Comparison of ENCODE assay signal across 20 cellular contexts in the genomic region with DNA sequence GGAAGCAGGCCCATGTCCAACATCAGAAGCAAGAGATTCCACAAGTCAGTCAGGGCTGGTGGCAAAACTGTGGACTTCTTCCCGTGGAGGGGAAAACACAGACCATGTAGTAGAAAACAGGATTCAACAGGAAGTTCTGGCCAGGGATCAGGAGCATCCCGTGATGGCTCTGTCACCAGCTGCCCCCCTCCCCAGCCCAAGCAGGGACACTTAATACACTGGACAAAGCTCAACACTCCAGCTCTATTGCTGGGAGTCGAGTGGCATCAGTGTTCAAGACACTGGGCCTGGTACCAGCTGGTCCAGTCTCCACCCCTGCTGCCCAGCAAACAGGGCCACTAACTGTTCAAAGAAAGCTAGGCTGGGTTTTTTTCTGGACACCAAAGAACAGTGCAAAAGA. TPM values are rescaled to one million over a fixed set of nuclear protein-coding genes. Genes with fewer than 3 reads are reported as not detected.
DNase-seq lines count a peak whose midpoint lies in the region; ATAC-seq, FAIRE-seq and TF ChIP-seq lines count a peak whose summit lies in the region.
"Had no signal": no experiment of that assay in that cellular context is flagged by ENCODE, and none has a peak within 500 bp of the region (broad histone marks: within the 10 kb centered on the region; RNA-seq: fewer than 3 reads in every experiment).

No MANE protein-coding gene starts in this region.

- TF ChIP-seq POLR2A in HepG2 (IDR thresholded peaks at IDR 0.05; ENCODE audit: insufficient read depth in 1 of 2, low read depth in 2 of 2, low read length in 2 of 2) (no peak), prostate gland (IDR thresholded peaks at IDR 0.05) (no peak), upper lobe of left lung (IDR thresholded peaks at IDR 0.05) (no peak)

- no peak overlapping the region for H3K4me3 Mint-ChIP-seq in CD8-positive, alpha-beta memory T cell
- H3K4me3 Mint-ChIP-seq: activated CD4-positive, alpha-beta memory T cell treated with anti-CD3 and anti-CD28 coated beads for 36 hours; activated naive CD8-positive, alpha-beta T cell treated with anti-CD3 and anti-CD28 coated beads for 36 hours had no signal

- H3K4me3 ChIP-seq in BLaER1 (no peak overlapping the region), HepG2 (replicated peaks in 1 of 3; ENCODE audit: insufficient read depth in 1 of 3, low read depth in 2 of 3, low read length in 3 of 3) (peak overlapping the region; percentile 3 to 45 (median 24); a peak in 3 of 6 replicates), prostate gland (peak overlapping the region; percentile 76 to 84), upper lobe of left lung (no peak overlapping the region), MG63 (no peak overlapping the region)
- no peak overlapping the region for H3K4me3 ChIP-seq in CD8-positive, alpha-beta memory T cell (ENCODE audit: low read length)
- H3K4me3 ChIP-seq: cardiac muscle cell, HAP-1, pancreas had no signal

- H3K36me3 Mint-ChIP-seq in CD8-positive, alpha-beta memory T cell, result no peaks in the 10 kb centered on the region
- H3K36me3 Mint-ChIP-seq: activated CD4-positive, alpha-beta memory T cell treated with anti-CD3 and anti-CD28 coated beads for 36 hours; activated naive CD8-positive, alpha-beta T cell treated with anti-CD3 and anti-CD28 coated beads for 36 hours; CD4-positive, alpha-beta memory T cell had no signal

- no peaks in the 10 kb centered on the region for H3K36me3 ChIP-seq in BLaER1
- no peaks in the 10 kb centered on the region; a peak in 1 of 5 replicates for H3K36me3 ChIP-seq in HepG2 (replicated peaks in 1 of 2; ENCODE audit: control insufficient read depth in 1 of 2, insufficient read depth in 2 of 2, low read length in 2 of 2)
- H3K36me3 ChIP-seq in prostate gland, result peaks cover 0 to 6% of the 10 kb centered on the region in 2 donors
- H3K36me3 ChIP-seq in upper lobe of left lung, result no peaks in the 10 kb centered on the region
- H3K36me3 ChIP-seq in MG63, result no peaks in the 10 kb centered on the region
- H3K36me3 ChIP-seq in CD8-positive, alpha-beta memory T cell (ENCODE audit: insufficient read depth, low read length), result no peaks in the 10 kb centered on the region
- H3K36me3 ChIP-seq: cardiac muscle cell, HAP-1, pancreas had no signal

- TF ChIP-seq CTCF in HepG2 (CRISPR knock-in tag; IDR thresholded peaks at IDR 0.05) (no peak), prostate gland (IDR thresholded peaks at IDR 0.05) (no peak), upper lobe of left lung (IDR thresholded peaks at IDR 0.05) (no peak)

- H3K4me1 ChIP-seq in BLaER1 (peaks cover 40% of the 10 kb centered on the region), HepG2 (ENCODE audit: insufficient read depth, low read length) (peaks cover 85% of the 10 kb centered on the region), prostate gland (replicated peaks) (no peaks in the 10 kb centered on the region), upper lobe of left lung (peaks cover 9 to 24% (median 14%) of the 10 kb centered on the region in 4 donors)
- H3K4me1 ChIP-seq in CD8-positive, alpha-beta memory T cell (ENCODE audit: insufficient read depth, low read length), result peaks cover 9% of the 10 kb centered on the region
- H3K4me1 ChIP-seq: pancreas had no signal

- CTCF ChIA-PET in HepG2 (lab: Yijun Ruan, JAX; ENCODE audit: low intra/inter-chr PET ratio, low total read pairs), result no interaction called here
- CTCF ChIA-PET in CD8-positive, alpha-beta memory T cell (lab: Charles Lee), result interaction anchor here (1.4 kb wide), 1 partner anchor 84 kb away, joined by 3 read pairs; no protein-coding TSS in a partner anchor

- TF ChIP-seq RAD21 in HepG2 (CRISPR knock-in tag; IDR thresholded peaks at IDR 0.05), result no peak

- no peak overlapping the region for H3K27ac ChIP-seq in BLaER1
- H3K27ac ChIP-seq in caudate nucleus (ENCODE audit: low read depth, low read length), result peak overlapping the region; percentile 99
- peak overlapping the region; percentile 44 for H3K27ac ChIP-seq in HepG2 (ENCODE audit: extremely low read length, insufficient read depth, low read length)
- H3K27ac ChIP-seq in prostate gland, result peak overlapping the region; percentile 81 to 89
- no peak overlapping the region for H3K27ac ChIP-seq in upper lobe of left lung
- no peak overlapping the region for H3K27ac ChIP-seq in CD8-positive, alpha-beta memory T cell (ENCODE audit: low read depth, low read length)
- H3K27ac ChIP-seq: cardiac muscle cell, pancreas had no signal

- H3K9me3 Mint-ChIP-seq in CD8-positive, alpha-beta memory T cell, result no peaks in the 10 kb centered on the region
- H3K9me3 Mint-ChIP-seq: activated CD4-positive, alpha-beta memory T cell treated with anti-CD3 and anti-CD28 coated beads for 36 hours; activated naive CD8-positive, alpha-beta T cell treated with anti-CD3 and anti-CD28 coated beads for 36 hours had no signal

- H3K9me3 ChIP-seq in BLaER1 (no peaks in the 10 kb centered on the region), HepG2 (ENCODE audit: low read length) (no peaks in the 10 kb centered on the region), prostate gland (no peaks in the 10 kb centered on the region), upper lobe of left lung (no peaks in the 10 kb centered on the region), MG63 (no peaks in the 10 kb centered on the region)
- no peaks in the 10 kb centered on the region for H3K9me3 ChIP-seq in CD8-positive, alpha-beta memory T cell (ENCODE audit: low read length)
- H3K9me3 ChIP-seq: HAP-1, pancreas had no signal

- H2AFZ ChIP-seq in HepG2 (ENCODE audit: low read length), result no peak overlapping the region

- H3K27me3 ChIP-seq in BLaER1 (no peaks in the 10 kb centered on the region), HepG2 (ENCODE audit: control insufficient read depth in 1 of 2, insufficient read depth in 2 of 2, low read length in 2 of 2) (no peaks in the 10 kb centered on the region; a peak in 1 of 5 replicates), prostate gland (replicated peaks; ENCODE audit: insufficient read depth) (no peaks in the 10 kb centered on the region), upper lobe of left lung (no peaks in the 10 kb centered on the region), MG63 (peaks cover 4% of the 10 kb centered on the region; the same call in 1 of the 2 replicates)
- H3K27me3 ChIP-seq in CD8-positive, alpha-beta memory T cell (ENCODE audit: insufficient read depth, low read length, poor library complexity, severe bottlenecking), result no peaks in the 10 kb centered on the region
- H3K27me3 ChIP-seq: cardiac muscle cell, pancreas had no signal

- POLR2A ChIA-PET in HepG2 (lab: Yijun Ruan, JAX), result interaction anchor here (0.8 to 4.0 kb wide), 8 partner anchors 7 to 226 kb away, joined by 3 to 16 read pairs (median 4); a partner anchor contains a TSS
- POLR2A ChIA-PET in CD8-positive, alpha-beta memory T cell (lab: Charles Lee), result no interaction called here

- peaks cover 12 to 48% of the 10 kb centered on the region in 2 donors for H3K27me3 Mint-ChIP-seq in CD8-positive, alpha-beta memory T cell

- H4K20me1 ChIP-seq in BLaER1 (no peaks in the 10 kb centered on the region; the same call in 1 of the 2 replicates), HepG2 (ENCODE audit: insufficient read depth, low read length) (no peaks in the 10 kb centered on the region)

- H3K4me2 ChIP-seq in BLaER1 (peak overlapping the region; percentile 37), HepG2 (ENCODE audit: low read depth, low read length) (peak overlapping the region; percentile 59)

- ATAC-seq in HepG2, result peak; percentile 19
- no peak for ATAC-seq in upper lobe of left lung (ENCODE audit: low FRiP score in 2 of 2)
- ATAC-seq: pancreas had no signal

- no peak overlapping the region for H3K27ac Mint-ChIP-seq in CD8-positive, alpha-beta memory T cell
- H3K27ac Mint-ChIP-seq: activated CD4-positive, alpha-beta memory T cell treated with anti-CD3 and anti-CD28 coated beads for 36 hours; activated naive CD8-positive, alpha-beta T cell treated with anti-CD3 and anti-CD28 coated beads for 36 hours; CD4-positive, alpha-beta memory T cell had no signal

- no peak for TF ChIP-seq EP300 in HepG2 (IDR thresholded peaks at IDR 0.05; ENCODE audit: low read depth in 2 of 2, low read length in 2 of 2)
- TF ChIP-seq EP300 in HepG2 (CRISPR knock-in tag; IDR thresholded peaks at IDR 0.05; ENCODE audit: borderline replicate concordance), result no peak
- TF ChIP-seq EP300 in upper lobe of left lung (IDR thresholded peaks at IDR 0.05), result no peak

- WGBS in HepG2 (ENCODE audit: low lambda C conversion rate), result 0% methylated on average over 1 of the region's 3 CpGs
- 53% methylated on average over 3 of the region's 3 CpGs for WGBS in prostate gland
- WGBS in upper lobe of left lung, 2 donors, result 55 to 56% methylated on average over 1 to 3 of the region's 3 CpGs

- H3K9ac ChIP-seq in BLaER1 (no peak overlapping the region), HepG2 (ENCODE audit: insufficient read depth, low read depth, low read length) (no peak overlapping the region; the same call in 1 of the 2 replicates)

- H3K79me2 ChIP-seq in HepG2 (ENCODE audit: insufficient read depth, low read length), result no peaks in the 10 kb centered on the region

- peaks cover 11 to 25% (median 22%) of the 10 kb centered on the region in 3 donors for H3K4me1 Mint-ChIP-seq in CD8-positive, alpha-beta memory T cell

- in situ Hi-C loops in HepG2 (cut with HindIII; ENCODE audit: extremely low pct_ligation_motif_present, low pct_unique_long_range_greater_than_20kb), result no loop called here

- FAIRE-seq in HepG2 (lab: Jason Lieb, UNC), result no peak
- FAIRE-seq: pancreas had no signal

- DNase-seq in caudate nucleus (lab: John Stamatoyannopoulos, UW), result peak in 57 of 61 donors; percentile 16 to 92 (median 76)
- DNase-seq in HepG2 (ENCODE audit: low spot score), result no peak
- no peak for DNase-seq in prostate gland (ENCODE audit: low spot score)
- no peak for DNase-seq in upper lobe of left lung
- DNase-seq in MG63, result no peak
- DNase-seq in NCI-H82 treated with DMSO at 0.1 percent for 48 hours (lab: John Stamatoyannopoulos, UW; ENCODE audit: unreplicated experiment), result no peak
- no peak for DNase-seq in CD8-positive, alpha-beta memory T cell
- DNase-seq: activated CD4-positive, alpha-beta memory T cell treated with anti-CD3 and anti-CD28 coated beads for 36 hours; activated naive CD8-positive, alpha-beta T cell treated with anti-CD3 and anti-CD28 coated beads for 36 hours; CD4-positive, alpha-beta memory T cell; DND-41; effector memory CD4-positive, alpha-beta T cell; Kasumi-1; NCI-H1436; NCI-H226; SW 1271 had no signal

- intact Hi-C loops in HepG2 (cut with micrococcal nuclease; ENCODE audit: unreplicated experiment) (loop anchor here (2.0 kb wide), 1 partner anchor 384 kb away; no protein-coding TSS in a partner anchor), prostate gland (cut with DNase I) (no loop called here)

- BruUV-seq in HepG2 (replicated peaks; lab: Mats Ljungman, UMichigan), result no TSS peak

RNA-seq across cellular contexts. Expression of a gene that starts 3.7 kb away (rescaled TPM):
- total RNA-seq in HepG2 (2016; rRNA removed; fragmentation: Illumina TruSeq; extraction: Trizol) (1.9 and 3.4 TPM in 2 replicates), prostate gland (1,000 to 10,000 TPM in 1 of 2 donors, 100 to 1,000 TPM in 1; 505 to 1,326 TPM), upper lobe of left lung (1 to 10 TPM; 2.1 to 9.9 (median 4.1) TPM)
- total RNA-seq in HepG2 (2016; cell fraction: cytosol; rRNA removed; fragmentation: Illumina TruSeq; extraction: Trizol; ENCODE audit: low read depth), result 0.97 and 1.2 TPM in 2 replicates
- 1.8 and 4.0 TPM in 2 replicates for total RNA-seq in HepG2 (2016; cell fraction: insoluble cytoplasmic fraction; rRNA removed; fragmentation: Illumina TruSeq; extraction: Trizol)
- total RNA-seq in HepG2 (2016; cell fraction: membrane; rRNA removed; fragmentation: Illumina TruSeq; extraction: Trizol), result 2.7 and 3.3 TPM in 2 replicates
- 2.3 and 3.7 TPM in 2 replicates for total RNA-seq in HepG2 (2016; cell fraction: nucleus; rRNA removed; fragmentation: Illumina TruSeq; extraction: Trizol)
- 4.1 and 7.3 TPM in 2 replicates for polyA plus RNA-seq in HepG2 (2011; rRNA removed)
- polyA plus RNA-seq in HepG2 (2011; cell fraction: cytosol; rRNA removed), result 4.4 TPM in 2 replicates
- polyA plus RNA-seq in HepG2 (2011; cell fraction: nucleus; rRNA removed), result 7.3 and 8.6 TPM in 2 replicates
- 4.0 and 4.7 TPM in 2 replicates for polyA plus RNA-seq in HepG2 (2012)
- polyA plus RNA-seq in HepG2 (2016; cell fraction: cytosol; fragmentation: Illumina TruSeq; extraction: Trizol; ENCODE audit: low read depth), result 0.65 and 0.73 TPM in 2 replicates
- 2.0 and 2.1 TPM in 2 replicates for polyA plus RNA-seq in HepG2 (2016; cell fraction: insoluble cytoplasmic fraction; fragmentation: Illumina TruSeq; extraction: Trizol; ENCODE audit: low read depth)
- 2.1 TPM in 2 replicates for polyA plus RNA-seq in HepG2 (2016; cell fraction: membrane; fragmentation: Illumina TruSeq; extraction: Trizol; ENCODE audit: low read depth)
- 5.1 and 6.0 TPM in 2 replicates for polyA plus RNA-seq in HepG2 (2016; cell fraction: nucleus; fragmentation: Illumina TruSeq; extraction: Trizol; ENCODE audit: insufficient read depth, low read depth)
- polyA minus RNA-seq in HepG2 (2011; rRNA and poly(A)+ RNA removed; ENCODE audit: low replicate concordance), result 1.8 and 9.9 TPM in 2 replicates
- polyA minus RNA-seq in HepG2 (2011; cell fraction: cytosol; rRNA and poly(A)+ RNA removed), result 3.3 and 3.4 TPM in 2 replicates
- 2.5 and 2.7 TPM in 2 replicates for polyA minus RNA-seq in HepG2 (2011; cell fraction: nucleus; rRNA and poly(A)+ RNA removed)
- 1.7 and 3.2 TPM in 2 replicates for total RNA-seq in MG63 (2014; rRNA removed; shearing (Covaris generic); ENCODE audit: low replicate concordance)
- under 1 TPM; 0.29 to 0.33 TPM for total RNA-seq in CD8-positive, alpha-beta memory T cell
- polyA plus RNA-seq in CD8-positive, alpha-beta memory T cell, result not detected
- polyA plus RNA-seq: CD4-positive, alpha-beta memory T cell had no signal

RNA-seq across cellular contexts. Expression of a gene that starts 44.8 kb away (rescaled TPM):
- total RNA-seq in HepG2 (2016; rRNA removed; fragmentation: Illumina TruSeq; extraction: Trizol), result 13.1 and 15.0 TPM in 2 replicates
- total RNA-seq in HepG2 (2016; cell fraction: cytosol; rRNA removed; fragmentation: Illumina TruSeq; extraction: Trizol; ENCODE audit: low read depth), result 17.4 and 18.2 TPM in 2 replicates
- total RNA-seq in HepG2 (2016; cell fraction: insoluble cytoplasmic fraction; rRNA removed; fragmentation: Illumina TruSeq; extraction: Trizol), result 12.5 and 14.4 TPM in 2 replicates
- total RNA-seq in HepG2 (2016; cell fraction: membrane; rRNA removed; fragmentation: Illumina TruSeq; extraction: Trizol), result 27.6 and 35.3 TPM in 2 replicates
- total RNA-seq in HepG2 (2016; cell fraction: nucleus; rRNA removed; fragmentation: Illumina TruSeq; extraction: Trizol), result 14.7 and 15.8 TPM in 2 replicates
- polyA plus RNA-seq in HepG2 (2011; rRNA removed), result 6.8 and 8.3 TPM in 2 replicates
- polyA plus RNA-seq in HepG2 (2011; cell fraction: cytosol; rRNA removed), result 2.3 and 3.5 TPM in 2 replicates
- polyA plus RNA-seq in HepG2 (2011; cell fraction: nucleus; rRNA removed), result 11.0 and 12.1 TPM in 2 replicates
- 9.9 and 11.2 TPM in 2 replicates for polyA plus RNA-seq in HepG2 (2012)
- polyA plus RNA-seq in HepG2 (2016; cell fraction: cytosol; fragmentation: Illumina TruSeq; extraction: Trizol; ENCODE audit: low read depth), result 9.0 and 9.8 TPM in 2 replicates
- polyA plus RNA-seq in HepG2 (2016; cell fraction: insoluble cytoplasmic fraction; fragmentation: Illumina TruSeq; extraction: Trizol; ENCODE audit: low read depth), result 12.2 TPM in 2 replicates
- 15.0 TPM in 2 replicates for polyA plus RNA-seq in HepG2 (2016; cell fraction: membrane; fragmentation: Illumina TruSeq; extraction: Trizol; ENCODE audit: low read depth)
- polyA plus RNA-seq in HepG2 (2016; cell fraction: nucleus; fragmentation: Illumina TruSeq; extraction: Trizol; ENCODE audit: insufficient read depth, low read depth), result 20.1 and 20.3 TPM in 2 replicates
- 12.0 and 30.8 TPM in 2 replicates for polyA minus RNA-seq in HepG2 (2011; rRNA and poly(A)+ RNA removed; ENCODE audit: low replicate concordance)
- 11.9 and 12.8 TPM in 2 replicates for polyA minus RNA-seq in HepG2 (2011; cell fraction: cytosol; rRNA and poly(A)+ RNA removed)
- polyA minus RNA-seq in HepG2 (2011; cell fraction: nucleus; rRNA and poly(A)+ RNA removed), result 21.0 and 22.3 TPM in 2 replicates
- 10 to 100 TPM; 58.8 to 62.7 TPM for total RNA-seq in prostate gland
- 10 to 100 TPM; 15.7 to 65.4 (median 30.2) TPM for total RNA-seq in upper lobe of left lung
- total RNA-seq in MG63 (2014; rRNA removed; shearing (Covaris generic); ENCODE audit: low replicate concordance), result 16.5 and 20.9 TPM in 2 replicates
- total RNA-seq in CD8-positive, alpha-beta memory T cell, result 10 to 100 TPM; 83.3 to 88.7 TPM
- polyA plus RNA-seq in CD8-positive, alpha-beta memory T cell, result 6.1 TPM

Comparison
In these comparisons a context has a peak if more than half of its experiments do, and no peak if none do; other contexts are left out.
1. H3K27ac ChIP-seq: peak in caudate nucleus (single experiment), HepG2 (single experiment) and prostate gland (2 of 2); none in BLaER1 (single experiment), upper lobe of left lung (0 of 4) and CD8-positive, alpha-beta memory T cell (single experiment).
2. H3K4me3 ChIP-seq: peak in HepG2 (3 of 3) and prostate gland (2 of 2); none in BLaER1 (single experiment), upper lobe of left lung (0 of 4), MG63 (single experiment) and CD8-positive, alpha-beta memory T cell (single experiment).
3. DNase-seq: peak in caudate nucleus (57 of 61); none in HepG2 (single experiment), prostate gland (single experiment), upper lobe of left lung (0 of 2), MG63 (single experiment), NCI-H82 treated with DMSO at 0.1 percent for 48 hours (single experiment) and CD8-positive, alpha-beta memory T cell (0 of 5).
4. RNA of a gene that starts 3.7 kb away (total RNA-seq): 505 to 1,326 TPM in prostate gland; 2.1 to 9.9 TPM in upper lobe of left lung, 0.97 to 4.0 TPM in HepG2, 1.7 to 3.2 TPM in MG63 and 0.29 to 0.33 TPM in CD8-positive, alpha-beta memory T cell; every median in the first group is over 10 times any median in the second.